Comparison of ENCODE assay signal across 9 cellular contexts in the genomic region with DNA sequence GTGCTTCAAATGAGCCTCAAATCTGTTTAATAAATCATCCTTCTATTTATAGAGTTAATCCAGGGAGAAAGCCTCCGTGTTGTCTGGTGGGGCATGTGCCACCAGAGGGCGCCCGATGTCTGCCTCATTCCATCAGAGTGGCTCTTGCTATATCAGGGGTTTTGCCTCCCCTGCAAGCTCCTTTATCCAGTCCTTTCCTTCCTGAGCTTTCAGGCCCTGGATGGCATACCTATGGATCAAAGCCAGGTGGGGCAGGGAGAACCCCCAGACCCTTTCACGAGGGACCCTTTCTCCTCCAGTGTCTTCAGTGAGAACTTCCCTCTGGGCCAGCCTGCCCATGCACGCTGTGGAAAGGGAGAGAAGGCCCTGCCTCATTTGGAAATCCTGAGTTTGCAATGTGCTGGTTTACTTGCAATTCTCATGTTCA. TPM values are rescaled to one million over a fixed set of nuclear protein-coding genes. Genes with fewer than 3 reads are reported as not detected.
DNase-seq lines count a peak whose midpoint lies in the region; ATAC-seq and TF ChIP-seq lines count a peak whose summit lies in the region.
"Had no signal": no experiment of that assay in that cellular context is flagged by ENCODE, and none has a peak within 500 bp of the region (broad histone marks: within the 10 kb centered on the region; RNA-seq: fewer than 3 reads in every experiment).

No MANE protein-coding gene starts in this region.

- H2AFZ ChIP-seq in Karpas-422 (ENCODE audit: low read length): no peak overlapping the region
- peak overlapping the region; percentile 42 for H2AFZ ChIP-seq in neuronal stem cell (ENCODE audit: low read length)

- H3K27ac ChIP-seq in Karpas-422 (ENCODE audit: low read length): no peak overlapping the region
- H3K27ac ChIP-seq in neuronal stem cell (replicated peaks; ENCODE audit: low read length): no peak overlapping the region
- peak overlapping the region; percentile 37 for H3K27ac ChIP-seq in stomach smooth muscle (ENCODE audit: low read length)
- H3K27ac ChIP-seq: epithelial cell of prostate had no signal

- no peak overlapping the region for H3K4me3 Mint-ChIP-seq in activated T-helper 17 cell treated with anti-CD3 and anti-CD28 coated beads, Interleukin-2, amount 50 U/mL, for 72 hours

- no peak overlapping the region for H2BK12ac ChIP-seq in neuronal stem cell (ENCODE audit: low read length)

- no peak overlapping the region for H3K4ac ChIP-seq in neuronal stem cell (ENCODE audit: low read length)

- no peak overlapping the region for H3K23ac ChIP-seq in neuronal stem cell (ENCODE audit: low read depth, low read length, poor library complexity)

- no peaks in the 10 kb centered on the region for H3K4me1 ChIP-seq in Karpas-422 (ENCODE audit: low read length)
- H3K4me1 ChIP-seq in neuronal stem cell (ENCODE audit: control insufficient read depth in 2 of 2, insufficient read depth in 1 of 2, low read depth in 1 of 2, low read length in 2 of 2): peaks cover 0 to 7% of the 10 kb centered on the region in 2 donors
- peaks cover 50% of the 10 kb centered on the region for H3K4me1 ChIP-seq in stomach smooth muscle (ENCODE audit: control insufficient read depth, insufficient read depth, low read length)

- H3K27me3 ChIP-seq in Karpas-422 (ENCODE audit: low read length) (no peaks in the 10 kb centered on the region), neuronal stem cell (ENCODE audit: control insufficient read depth in 3 of 3, insufficient read depth in 3 of 3, low read depth in 1 of 3, low read length in 3 of 3) (peaks cover 0 to 24% (median 0%) of the 10 kb centered on the region in 3 experiments), stomach smooth muscle (ENCODE audit: control insufficient read depth in 1 of 2, insufficient read depth in 2 of 2, low read length in 2 of 2) (no peaks in the 10 kb centered on the region)

- no peak overlapping the region for H3K4me2 ChIP-seq in Karpas-422 (ENCODE audit: low read depth, low read length, poor library complexity, severe bottlenecking)
- no peak overlapping the region for H3K4me2 ChIP-seq in neuronal stem cell (ENCODE audit: insufficient read depth, low read length, poor library complexity, severe bottlenecking)

- no peaks in the 10 kb centered on the region for H4K20me1 ChIP-seq in Karpas-422 (ENCODE audit: insufficient read depth, low read depth, low read length)

- TF ChIP-seq CTCF in fibroblast of villous mesenchyme (IDR thresholded peaks at IDR 0.05; ENCODE audit: insufficient read depth, low read depth, low read length): peak; percentile 90

- H3K79me1 ChIP-seq in neuronal stem cell (ENCODE audit: low read depth, low read length): no peaks in the 10 kb centered on the region

- H3K36me3 ChIP-seq in Karpas-422 (ENCODE audit: insufficient read depth, low read length): no peaks in the 10 kb centered on the region
- H3K36me3 ChIP-seq in neuronal stem cell (replicated peaks in 1 of 2; ENCODE audit: control insufficient read depth in 2 of 2, insufficient read depth in 2 of 2, low read length in 2 of 2): no peaks in the 10 kb centered on the region
- no peaks in the 10 kb centered on the region for H3K36me3 ChIP-seq in stomach smooth muscle (ENCODE audit: control insufficient read depth in 2 of 2, insufficient read depth in 2 of 2, low read length in 2 of 2)

- no peak overlapping the region for H4K8ac ChIP-seq in neuronal stem cell (ENCODE audit: low read depth, low read length)

- peaks cover 21% of the 10 kb centered on the region for H3K27me3 Mint-ChIP-seq in activated T-helper 17 cell treated with anti-CD3 and anti-CD28 coated beads, Interleukin-2, amount 50 U/mL, for 72 hours

- no peaks in the 10 kb centered on the region for H3K79me2 ChIP-seq in Karpas-422 (ENCODE audit: low read length)

- DNase-seq in DMS53 treated with DMSO at 0.1 percent for 48 hours (lab: John Stamatoyannopoulos, UW; ENCODE audit: unreplicated experiment) (peak; percentile 53), Karpas-422 (peak; percentile 84), RPMI7951 (ENCODE audit: low read depth) (peak; percentile 64), fibroblast of villous mesenchyme (ENCODE audit: low read depth) (peak; percentile 82), neuronal stem cell (ENCODE audit: low spot score) (peak; percentile 77)

- H3K9ac ChIP-seq in Karpas-422 (ENCODE audit: low read length): no peak overlapping the region
- H3K9ac ChIP-seq in neuronal stem cell (ENCODE audit: low read depth, low read length, poor library complexity): no peak overlapping the region
- H3K9ac ChIP-seq in stomach smooth muscle (ENCODE audit: low read length in 2 of 2): no peak overlapping the region

- no peak overlapping the region for H3K14ac ChIP-seq in neuronal stem cell (ENCODE audit: low read length)

- H3K9me3 ChIP-seq in Karpas-422 (ENCODE audit: low read length) (no peaks in the 10 kb centered on the region), neuronal stem cell (replicated peaks in 1 of 2; ENCODE audit: control insufficient read depth in 2 of 2, insufficient read depth in 1 of 2, low read depth in 1 of 2, low read length in 2 of 2) (no peaks in the 10 kb centered on the region), stomach smooth muscle (ENCODE audit: control insufficient read depth in 2 of 2, low read length in 2 of 2) (no peaks in the 10 kb centered on the region)

- no peaks in the 10 kb centered on the region for H3K36me3 Mint-ChIP-seq in activated T-helper 17 cell treated with anti-CD3 and anti-CD28 coated beads, Interleukin-2, amount 50 U/mL, for 72 hours (ENCODE audit: low read depth)

- H4K91ac ChIP-seq in neuronal stem cell (ENCODE audit: low read depth, low read length, poor library complexity): no peak overlapping the region

- H2BK120ac ChIP-seq in neuronal stem cell (ENCODE audit: low read depth, low read length): no peak overlapping the region

- H2AK5ac ChIP-seq in neuronal stem cell (ENCODE audit: low read depth, low read length): no peak overlapping the region

- no peaks in the 10 kb centered on the region for H3K9me3 Mint-ChIP-seq in activated T-helper 17 cell treated with anti-CD3 and anti-CD28 coated beads, Interleukin-2, amount 50 U/mL, for 72 hours

- no peak overlapping the region for H3K27ac Mint-ChIP-seq in activated T-helper 17 cell treated with anti-CD3 and anti-CD28 coated beads, Interleukin-2, amount 50 U/mL, for 72 hours

- no peak overlapping the region for H2BK15ac ChIP-seq in neuronal stem cell (ENCODE audit: low read length)

- no peaks in the 10 kb centered on the region for H3K9me2 ChIP-seq in Karpas-422 (replicated peaks; ENCODE audit: insufficient read depth, low read length)

- no peaks in the 10 kb centered on the region for H3K4me1 Mint-ChIP-seq in activated T-helper 17 cell treated with anti-CD3 and anti-CD28 coated beads, Interleukin-2, amount 50 U/mL, for 72 hours

- WGBS in neuronal stem cell (ENCODE audit: extremely low coverage in 2 of 2, insufficient read length in 2 of 2, insufficient replicate concordance in 1 of 2), 2 donors: no CpG with 5 or more reads among the region's 5 CpGs

- no peak overlapping the region for H2BK5ac ChIP-seq in neuronal stem cell (ENCODE audit: low read length)

- H3K18ac ChIP-seq in neuronal stem cell (ENCODE audit: low read length): no peak overlapping the region

- H3K4me3 ChIP-seq in Karpas-422 (ENCODE audit: low read length): no peak overlapping the region
- no peak overlapping the region for H3K4me3 ChIP-seq in fibroblast of villous mesenchyme (ENCODE audit: low read depth, low read length)
- no peak overlapping the region for H3K4me3 ChIP-seq in neuronal stem cell (ENCODE audit: low read length in 2 of 2)
- H3K4me3 ChIP-seq in stomach smooth muscle (ENCODE audit: low read length in 2 of 2): peak overlapping the region in 1 of 2 donors; percentile 40

- ATAC-seq in GM21576 (IDR thresholded peaks at IDR 0.05; ENCODE audit: unreplicated experiment): peak; percentile 70
- ATAC-seq in activated T-helper 17 cell treated with anti-CD3 and anti-CD28 coated beads, Interleukin-2, amount 50 U/mL, for 72 hours (replicated peaks): peak; percentile 64

RNA-seq across cellular contexts. Expression of gene RDH14, which starts 39.8 kb away (rescaled TPM):
- 25.6 and 30.8 TPM in 2 replicates for total RNA-seq in Karpas-422 (2014; rRNA removed; shearing (Covaris generic); ENCODE audit: low replicate concordance)
- 13.6 and 13.9 TPM in 2 replicates for total RNA-seq in RPMI7951 (2014; rRNA removed; shearing (Covaris generic))
- total RNA-seq in activated T-helper 17 cell treated with anti-CD3 and anti-CD28 coated beads, Interleukin-2, amount 50 U/mL, for 72 hours: 10 to 100 TPM in 1 of 2 donors, 1 to 10 TPM in 1; 8.1 to 13.9 TPM
- 17.7 and 18.7 TPM in 2 replicates for total RNA-seq in fibroblast of villous mesenchyme
- polyA plus RNA-seq in neuronal stem cell (2013, experiment 1 of 2): 15.5 TPM
- 16.0 TPM for polyA plus RNA-seq in neuronal stem cell (2013, experiment 2 of 2)
